8 cellular contexts compared by ENCODE assay signal in the genomic region with DNA sequence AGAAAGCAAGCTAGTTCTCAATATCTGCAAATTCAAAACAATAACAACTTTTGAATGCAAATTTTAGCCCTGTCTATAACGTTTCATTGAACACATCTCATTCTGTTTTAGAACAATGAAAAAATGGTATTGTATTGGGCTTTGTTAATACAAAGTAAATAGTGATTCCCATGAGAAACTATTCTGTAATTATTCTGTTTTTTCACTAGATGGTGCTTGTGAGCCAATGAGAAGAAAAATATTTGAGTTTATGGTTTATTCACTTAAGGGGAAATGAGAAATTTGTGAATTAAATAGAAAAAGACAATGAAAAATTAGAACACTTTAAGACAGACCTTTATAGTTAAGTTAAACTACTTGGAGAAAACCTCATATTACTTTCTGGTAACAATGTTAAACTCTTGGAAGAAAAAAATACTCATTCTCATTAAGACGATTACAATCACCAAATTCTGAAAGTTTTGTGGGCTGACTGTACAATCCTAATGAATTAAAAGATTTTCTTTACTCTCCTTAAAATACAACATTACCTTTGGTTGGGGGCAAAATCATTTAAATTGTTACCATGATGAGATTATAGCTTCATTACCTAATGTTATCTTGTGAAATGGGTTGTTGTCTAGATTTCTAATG.
DNase-seq lines count a peak whose midpoint lies in the region; TF ChIP-seq lines count a peak whose summit lies in the region.

No MANE protein-coding gene starts in this region.

- no peaks in the 10 kb centered on the region for H3K27me3 ChIP-seq in brain microvascular endothelial cell (replicated peaks)

- no peaks in the 10 kb centered on the region for H3K9me3 Mint-ChIP-seq in activated naive CD4-positive, alpha-beta T cell treated with anti-CD3 and anti-CD28 coated beads, Interleukin-2, amount 10 ng/mL, durations not matched to agents 7 days and 5 days

- H3K4me1 Mint-ChIP-seq in activated naive CD4-positive, alpha-beta T cell treated with anti-CD3 and anti-CD28 coated beads, Interleukin-2, amount 10 ng/mL, durations not matched to agents 7 days and 5 days: no peaks in the 10 kb centered on the region

- H3K36me3 Mint-ChIP-seq in activated naive CD4-positive, alpha-beta T cell treated with anti-CD3 and anti-CD28 coated beads, Interleukin-2, amount 10 ng/mL, durations not matched to agents 7 days and 5 days: no peaks in the 10 kb centered on the region

- in situ Hi-C loops in brain microvascular endothelial cell (cut with HindIII; ENCODE audit: low pct_ligation_motif_present, low sequenced_read_pairs): no loop called here

- H3K27ac Mint-ChIP-seq in activated naive CD4-positive, alpha-beta T cell treated with anti-CD3 and anti-CD28 coated beads, Interleukin-2, amount 10 ng/mL, durations not matched to agents 7 days and 5 days: no peak overlapping the region

- peaks cover 5% of the 10 kb centered on the region for H3K27me3 Mint-ChIP-seq in activated naive CD4-positive, alpha-beta T cell treated with anti-CD3 and anti-CD28 coated beads, Interleukin-2, amount 10 ng/mL, durations not matched to agents 7 days and 5 days

- TF ChIP-seq CTCF in brain microvascular endothelial cell (IDR thresholded peaks at IDR 0.05; ENCODE audit: low read depth, low read length, missing control alignments): peak; percentile 26

- DNase-seq in NCI-H1417 (lab: John Stamatoyannopoulos, UW) (peak in 2 of 3 experiments; percentile 15 to 57), NCI-H1417 treated with DMSO at 0.1 percent for 48 hours (lab: John Stamatoyannopoulos, UW) (no peak), NCI-H1694 treated with DMSO at 0.1 percent for 48 hours (lab: John Stamatoyannopoulos, UW) (peak; percentile 49), brain microvascular endothelial cell (no peak), midbrain (lab: John Stamatoyannopoulos, UW) (peak; percentile 5), RPMI8226 (no peak)
- DNase-seq in activated CD8-positive, alpha-beta memory T cell treated with anti-CD3 and anti-CD28 coated beads, Interleukin-2, amount 50 U/mL, for 4 hours: no peak
- no peak for DNase-seq in activated naive CD4-positive, alpha-beta T cell treated with anti-CD3 and anti-CD28 coated beads, Interleukin-2, amount 10 ng/mL, durations not matched to agents 7 days and 5 days

- no peak overlapping the region for H3K27ac ChIP-seq in brain microvascular endothelial cell

- H3K4me3 Mint-ChIP-seq in activated naive CD4-positive, alpha-beta T cell treated with anti-CD3 and anti-CD28 coated beads, Interleukin-2, amount 10 ng/mL, durations not matched to agents 7 days and 5 days: no peak overlapping the region

- no peak overlapping the region for H3K4me3 ChIP-seq in brain microvascular endothelial cell (ENCODE audit: low read depth, low read length)

- no peaks in the 10 kb centered on the region for H3K36me3 ChIP-seq in brain microvascular endothelial cell (replicated peaks)

- CTCF ChIA-PET in activated naive CD4-positive, alpha-beta T cell treated with anti-CD3 and anti-CD28 coated beads, Interleukin-2, amount 10 ng/mL, durations not matched to agents 7 days and 5 days (lab: Charles Lee): interaction anchor here (1.2 to 3.5 kb wide), 3 partner anchors 99 to 1044 kb away, joined by 5 to 17 read pairs (median 8); no protein-coding TSS in a partner anchor

Comparison
In these comparisons a context has a peak if more than half of its experiments do, and no peak if none do; other contexts are left out.
1. DNase-seq: peak in NCI-H1417 (2 of 3), NCI-H1694 treated with DMSO at 0.1 percent for 48 hours (single experiment) and midbrain (single experiment); none in NCI-H1417 treated with DMSO at 0.1 percent for 48 hours (single experiment), brain microvascular endothelial cell (single experiment), RPMI8226 (single experiment), activated CD8-positive, alpha-beta memory T cell treated with anti-CD3 and anti-CD28 coated beads, Interleukin-2, amount 50 U/mL, for 4 hours (single experiment) and activated naive CD4-positive, alpha-beta T cell treated with anti-CD3 and anti-CD28 coated beads, Interleukin-2, amount 10 ng/mL, durations not matched to agents 7 days and 5 days (single experiment).